In genomic region chr15:87672309-87672897, GRCh38 we compare ENCODE assay signal across 8 cellular contexts.
DNase-seq lines count a peak whose midpoint lies in the region; ATAC-seq and TF ChIP-seq lines count a peak whose summit lies in the region.

No MANE protein-coding gene starts in this region.

- H4K20me1 ChIP-seq in osteoblast (ENCODE audit: insufficient read depth, low read length), result no peaks in the 10 kb centered on the region

- H3K36me3 ChIP-seq in osteoblast (ENCODE audit: insufficient read depth, low read length), result no peaks in the 10 kb centered on the region

- H3K4me3 Mint-ChIP-seq in activated T-helper 2 cell treated with anti-CD3 and anti-CD28 coated beads, Interferon-gamma antibody, Interleukin-2, Interleukin-4, amounts not matched to agents 10 μg/mL and 5 μg/mL and 100 μg/mL, durations not matched to agents 14 hours and 24 hours and 36 hours (ENCODE audit: low read depth), result no peak overlapping the region

- no peaks in the 10 kb centered on the region for H3K27me3 ChIP-seq in osteoblast (ENCODE audit: insufficient read depth, low read length)

- no peak overlapping the region for H3K27ac ChIP-seq in osteoblast (ENCODE audit: low read depth, low read length)

- TF ChIP-seq CTCF in epithelial cell of esophagus (IDR thresholded peaks at IDR 0.05; ENCODE audit: insufficient read depth, low read depth, low read length, missing control alignments) (peak; percentile 36), osteoblast (IDR thresholded peaks at IDR 0.05; ENCODE audit: extremely low read depth, low read depth, low read length) (peak; percentile 85)

- H3K36me3 Mint-ChIP-seq in activated T-helper 2 cell treated with anti-CD3 and anti-CD28 coated beads, Interferon-gamma antibody, Interleukin-2, Interleukin-4, amounts not matched to agents 10 μg/mL and 5 μg/mL and 100 μg/mL, durations not matched to agents 14 hours and 24 hours and 36 hours (ENCODE audit: low read depth), result no peaks in the 10 kb centered on the region

- no peaks in the 10 kb centered on the region for H3K9me3 ChIP-seq in osteoblast (ENCODE audit: low read depth, low read length)

- peak overlapping the region; percentile 40 for H2AFZ ChIP-seq in osteoblast (ENCODE audit: low read length)

- no peaks in the 10 kb centered on the region for H3K4me1 ChIP-seq in osteoblast (ENCODE audit: insufficient read depth, low read length)

- ATAC-seq in HG03045 (IDR thresholded peaks at IDR 0.05; ENCODE audit: unreplicated experiment) (no peak), HG03432 (IDR thresholded peaks at IDR 0.05; ENCODE audit: unreplicated experiment) (no peak), GM18505 (IDR thresholded peaks at IDR 0.05; ENCODE audit: unreplicated experiment) (no peak)

- H3K9me3 Mint-ChIP-seq in activated T-helper 2 cell treated with anti-CD3 and anti-CD28 coated beads, Interferon-gamma antibody, Interleukin-2, Interleukin-4, amounts not matched to agents 10 μg/mL and 5 μg/mL and 100 μg/mL, durations not matched to agents 14 hours and 24 hours and 36 hours, result peaks cover 43% of the 10 kb centered on the region

- no peaks in the 10 kb centered on the region for H3K79me2 ChIP-seq in osteoblast (ENCODE audit: insufficient read depth, low read length)

- no peaks in the 10 kb centered on the region for H3K4me1 Mint-ChIP-seq in activated T-helper 2 cell treated with anti-CD3 and anti-CD28 coated beads, Interferon-gamma antibody, Interleukin-2, Interleukin-4, amounts not matched to agents 10 μg/mL and 5 μg/mL and 100 μg/mL, durations not matched to agents 14 hours and 24 hours and 36 hours (ENCODE audit: low read depth)

- H3K27ac Mint-ChIP-seq in activated T-helper 2 cell treated with anti-CD3 and anti-CD28 coated beads, Interferon-gamma antibody, Interleukin-2, Interleukin-4, amounts not matched to agents 10 μg/mL and 5 μg/mL and 100 μg/mL, durations not matched to agents 14 hours and 24 hours and 36 hours, result no peak overlapping the region

- no peak overlapping the region for H3K4me2 ChIP-seq in osteoblast (ENCODE audit: insufficient read depth, low read length)

- H3K4me3 ChIP-seq in epithelial cell of esophagus (ENCODE audit: low read length) (no peak overlapping the region), osteoblast (ENCODE audit: insufficient read depth, low read length) (no peak overlapping the region)

- TF ChIP-seq POLR2A in GM18505 (IDR thresholded peaks at IDR 0.05; ENCODE audit: borderline replicate concordance, extremely low read depth, insufficient read depth, insufficient read length), result no peak

- intact Hi-C loops in activated T-helper 2 cell treated with anti-CD3 and anti-CD28 coated beads, Interferon-gamma antibody, Interleukin-2, Interleukin-4, amounts not matched to agents 10 μg/mL and 5 μg/mL and 100 μg/mL, durations not matched to agents 14 hours and 24 hours and 36 hours (cut with micrococcal nuclease), result no loop called here

- no peaks in the 10 kb centered on the region for H3K27me3 Mint-ChIP-seq in activated T-helper 2 cell treated with anti-CD3 and anti-CD28 coated beads, Interferon-gamma antibody, Interleukin-2, Interleukin-4, amounts not matched to agents 10 μg/mL and 5 μg/mL and 100 μg/mL, durations not matched to agents 14 hours and 24 hours and 36 hours (ENCODE audit: low read depth)

- DNase-seq in Daoy (ENCODE audit: low read depth), result peak; percentile 6
- DNase-seq in NCI-H748 treated with DMSO at 0.1 percent for 48 hours (lab: John Stamatoyannopoulos, UW), result peak; percentile 4
- DNase-seq in epithelial cell of esophagus (ENCODE audit: low read depth), result peak; percentile 12
- peak; percentile 53 for DNase-seq in osteoblast (ENCODE audit: insufficient read length, low spot score, missing footprints)
- no peak for DNase-seq in activated T-helper 2 cell treated with anti-CD3 and anti-CD28 coated beads, Interferon-gamma antibody, Interleukin-2, Interleukin-4, amounts not matched to agents 10 μg/mL and 5 μg/mL and 100 μg/mL, durations not matched to agents 14 hours and 24 hours and 36 hours (ENCODE audit: low spot score)
